Comparison of ENCODE assay signal across 9 cellular contexts in genomic region chr9:69036319-69036718, GRCh38. TPM values are rescaled to one million over a fixed set of nuclear protein-coding genes. Genes with fewer than 3 reads are reported as not detected.
A peak's percentile ranks its signal among the peaks of the same experiment; 100 is the strongest.
DNase-seq lines count a peak whose midpoint lies in the region; ATAC-seq and TF ChIP-seq lines count a peak whose summit lies in the region.
"Had no signal": no experiment of that assay in that cellular context is flagged by ENCODE, and none has a peak within 500 bp of the region (broad histone marks: within the 10 kb centered on the region; RNA-seq: fewer than 3 reads in every experiment).

No MANE protein-coding gene starts in this region.

- TF ChIP-seq CTCF in GM13976 (IDR thresholded peaks at IDR 0.05; ENCODE audit: borderline replicate concordance, control extremely low read depth, extremely low read depth, insufficient read depth, missing control alignments) = no peak

- no peaks in the 10 kb centered on the region for H3K9me3 Mint-ChIP-seq in T-cell
- no peaks in the 10 kb centered on the region for H3K9me3 Mint-ChIP-seq in naive thymus-derived CD4-positive, alpha-beta T cell

- peak; percentile 63 for DNase-seq in GM13976 (ENCODE audit: low spot score)
- peak in 8 of 34 experiments; percentile 1 to 26 (median 8) for DNase-seq in T-cell
- DNase-seq in naive thymus-derived CD4-positive, alpha-beta T cell = peak in 2 of 9 donors; percentile 16 to 35
- no peak for DNase-seq in SW 1271 (lab: John Stamatoyannopoulos, UW)
- DNase-seq in COLO829 (ENCODE audit: low spot score) = no peak

- peaks cover 24 to 30% (median 24%) of the 10 kb centered on the region in 3 donors for H3K4me1 Mint-ChIP-seq in T-cell
- H3K4me1 Mint-ChIP-seq in naive thymus-derived CD4-positive, alpha-beta T cell = peaks cover 13 to 72% (median 37%) of the 10 kb centered on the region in 7 donors

- peak overlapping the region; percentile 84 for H3K9ac ChIP-seq in endocrine pancreas (ENCODE audit: control insufficient read depth, insufficient read depth, low read length)

- peak overlapping the region; percentile 89 to 92 (median 91) for H3K4me3 Mint-ChIP-seq in T-cell
- H3K4me3 Mint-ChIP-seq in naive thymus-derived CD4-positive, alpha-beta T cell = peak overlapping the region; percentile 91 to 99 (median 97)

- in situ Hi-C loops in GM13976 (cut with MboI; ENCODE audit: low sequenced_read_pairs, unreplicated experiment) = no loop called here

- H3K36me3 Mint-ChIP-seq in T-cell = peaks cover 6% of the 10 kb centered on the region
- peaks cover 2 to 6% (median 4%) of the 10 kb centered on the region in 5 donors for H3K36me3 Mint-ChIP-seq in naive thymus-derived CD4-positive, alpha-beta T cell

- H3K27me3 Mint-ChIP-seq in T-cell = no peaks in the 10 kb centered on the region
- H3K27me3 Mint-ChIP-seq in naive thymus-derived CD4-positive, alpha-beta T cell = no peaks in the 10 kb centered on the region

- intact Hi-C loops in naive thymus-derived CD4-positive, alpha-beta T cell (cut with micrococcal nuclease) = loop anchor here (1.0 to 10.0 kb wide), 8 partner anchors 8 to 1221 kb away; partner anchors contain the start of genes SMC5 (in 2 of the 2) and TJP2 (in 1 of the 2)

- no peaks in the 10 kb centered on the region for H3K36me3 ChIP-seq in endocrine pancreas (ENCODE audit: control insufficient read depth, insufficient read depth, low read length)
- peaks cover 0 to 5% (median 0%) of the 10 kb centered on the region in 3 experiments for H3K36me3 ChIP-seq in naive thymus-derived CD4-positive, alpha-beta T cell (ENCODE audit: control insufficient read depth in 2 of 3, insufficient read depth in 3 of 3, low read length in 3 of 3)

- H3K27me3 ChIP-seq in endocrine pancreas (ENCODE audit: control insufficient read depth, insufficient read depth, low read length) = no peaks in the 10 kb centered on the region
- H3K27me3 ChIP-seq in naive thymus-derived CD4-positive, alpha-beta T cell (ENCODE audit: control insufficient read depth in 2 of 2, insufficient read depth in 2 of 2, low read length in 2 of 2) = no peaks in the 10 kb centered on the region

- ATAC-seq in HG02840 (IDR thresholded peaks at IDR 0.05; ENCODE audit: low FRiP score, unreplicated experiment) (peak; percentile 17), T-cell (replicated peaks in 1 of 4) (peak; percentile 8 to 37 (median 13)), GM18873 (IDR thresholded peaks at IDR 0.05; ENCODE audit: low FRiP score, unreplicated experiment) (no peak)
- peak; percentile 29 for ATAC-seq in naive thymus-derived CD4-positive, alpha-beta T cell

- CTCF ChIA-PET in T-cell (lab: Charles Lee) = interaction anchor here (0.6 to 2.1 kb wide), 9 partner anchors 9 to 457 kb away, joined by 3 to 9 read pairs (median 4); a partner anchor contains a TSS
- CTCF ChIA-PET in naive thymus-derived CD4-positive, alpha-beta T cell (lab: Charles Lee) = interaction anchor here (0.6 to 3.5 kb wide), 9 partner anchors 9 to 441 kb away, joined by 3 to 23 read pairs (median 4); no protein-coding TSS in a partner anchor

- H3K27ac Mint-ChIP-seq in T-cell = peak overlapping the region; percentile 85 to 91
- peak overlapping the region; percentile 88 to 95 (median 91) for H3K27ac Mint-ChIP-seq in naive thymus-derived CD4-positive, alpha-beta T cell

- no peaks in the 10 kb centered on the region for H3K9me3 ChIP-seq in endocrine pancreas (ENCODE audit: control insufficient read depth, low read length)
- H3K9me3 ChIP-seq in naive thymus-derived CD4-positive, alpha-beta T cell (ENCODE audit: control insufficient read depth in 2 of 3, low read length in 3 of 3) = no peaks in the 10 kb centered on the region

- H3K27ac ChIP-seq in naive thymus-derived CD4-positive, alpha-beta T cell (ENCODE audit: low read depth, low read length) = peak overlapping the region; percentile 73

- H3K4me1 ChIP-seq in endocrine pancreas (ENCODE audit: control insufficient read depth, insufficient read depth, low read length) = no peaks in the 10 kb centered on the region
- H3K4me1 ChIP-seq in naive thymus-derived CD4-positive, alpha-beta T cell (ENCODE audit: control insufficient read depth in 2 of 2, insufficient read depth in 2 of 2, low read length in 2 of 2) = peaks cover 9 to 12% of the 10 kb centered on the region in 2 donors

- H3K4me3 ChIP-seq in endocrine pancreas (ENCODE audit: control insufficient read depth, insufficient read depth, low read length) = peak overlapping the region; percentile 82
- peak overlapping the region; percentile 72 for H3K4me3 ChIP-seq in naive thymus-derived CD4-positive, alpha-beta T cell (ENCODE audit: low read length)

- POLR2A ChIA-PET in T-cell (lab: Charles Lee) = interaction anchor here in 1 of 2 donors (0.6 kb wide), 1 partner anchor 84 kb away, joined by 3 read pairs; no protein-coding TSS in a partner anchor
- POLR2A ChIA-PET in naive thymus-derived CD4-positive, alpha-beta T cell (lab: Charles Lee) = interaction anchor here (0.5 to 1.8 kb wide), 5 partner anchors 8 to 1405 kb away, joined by 3 to 7 read pairs (median 4); no protein-coding TSS in a partner anchor

RNA-seq across cellular contexts. Expression of gene FXN, which starts 0.8 kb away (rescaled TPM):
- total RNA-seq in T-cell = 10 to 100 TPM; 13.1 to 20.3 (median 15.9) TPM
- total RNA-seq in naive thymus-derived CD4-positive, alpha-beta T cell = 10 to 100 TPM; 16.7 to 28.3 (median 19.1) TPM
- polyA plus RNA-seq in naive thymus-derived CD4-positive, alpha-beta T cell = 10 to 100 TPM; 56.7 to 84.7 TPM

RNA-seq across cellular contexts. Expression of gene PRKACG, which starts 22.4 kb away (rescaled TPM):
- total RNA-seq in T-cell = not detected
- total RNA-seq in naive thymus-derived CD4-positive, alpha-beta T cell = not detected
- polyA plus RNA-seq in naive thymus-derived CD4-positive, alpha-beta T cell = not detected
- total RNA-seq: subcutaneous adipose tissue had no signal
